Comparison of ENCODE assay signal across 1 cellular context in the genomic region with DNA sequence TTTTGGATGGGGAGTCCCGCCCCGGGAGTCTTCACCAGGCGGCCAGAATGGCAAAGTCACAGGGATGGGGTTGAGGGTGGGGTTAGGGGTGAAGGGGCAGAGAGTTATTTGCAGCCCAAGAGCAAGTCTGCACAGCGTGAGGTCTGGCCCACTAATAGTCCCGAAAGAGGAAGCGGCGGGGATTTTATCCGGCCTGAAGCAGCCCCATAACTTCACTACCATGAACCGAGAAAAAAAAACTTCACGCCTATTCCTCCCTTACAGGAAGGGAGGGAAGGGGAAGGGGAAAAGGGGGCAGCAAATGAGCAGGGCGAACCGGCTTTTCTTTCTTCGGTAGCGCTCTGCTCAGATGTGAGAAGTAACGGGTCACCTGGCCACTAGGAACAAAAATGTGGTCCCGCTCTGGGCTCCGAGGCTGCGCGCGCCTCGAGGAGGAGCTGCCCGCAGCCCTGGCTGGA.
TF ChIP-seq lines count a peak whose summit lies in the region.

No MANE protein-coding gene starts in this region.

TF ChIP-seq in GM23338, 12 proteins besides CTCF, POLR2A, EP300 and RAD21 (continued from another document):
- TF ChIP-seq, protein P1, sequence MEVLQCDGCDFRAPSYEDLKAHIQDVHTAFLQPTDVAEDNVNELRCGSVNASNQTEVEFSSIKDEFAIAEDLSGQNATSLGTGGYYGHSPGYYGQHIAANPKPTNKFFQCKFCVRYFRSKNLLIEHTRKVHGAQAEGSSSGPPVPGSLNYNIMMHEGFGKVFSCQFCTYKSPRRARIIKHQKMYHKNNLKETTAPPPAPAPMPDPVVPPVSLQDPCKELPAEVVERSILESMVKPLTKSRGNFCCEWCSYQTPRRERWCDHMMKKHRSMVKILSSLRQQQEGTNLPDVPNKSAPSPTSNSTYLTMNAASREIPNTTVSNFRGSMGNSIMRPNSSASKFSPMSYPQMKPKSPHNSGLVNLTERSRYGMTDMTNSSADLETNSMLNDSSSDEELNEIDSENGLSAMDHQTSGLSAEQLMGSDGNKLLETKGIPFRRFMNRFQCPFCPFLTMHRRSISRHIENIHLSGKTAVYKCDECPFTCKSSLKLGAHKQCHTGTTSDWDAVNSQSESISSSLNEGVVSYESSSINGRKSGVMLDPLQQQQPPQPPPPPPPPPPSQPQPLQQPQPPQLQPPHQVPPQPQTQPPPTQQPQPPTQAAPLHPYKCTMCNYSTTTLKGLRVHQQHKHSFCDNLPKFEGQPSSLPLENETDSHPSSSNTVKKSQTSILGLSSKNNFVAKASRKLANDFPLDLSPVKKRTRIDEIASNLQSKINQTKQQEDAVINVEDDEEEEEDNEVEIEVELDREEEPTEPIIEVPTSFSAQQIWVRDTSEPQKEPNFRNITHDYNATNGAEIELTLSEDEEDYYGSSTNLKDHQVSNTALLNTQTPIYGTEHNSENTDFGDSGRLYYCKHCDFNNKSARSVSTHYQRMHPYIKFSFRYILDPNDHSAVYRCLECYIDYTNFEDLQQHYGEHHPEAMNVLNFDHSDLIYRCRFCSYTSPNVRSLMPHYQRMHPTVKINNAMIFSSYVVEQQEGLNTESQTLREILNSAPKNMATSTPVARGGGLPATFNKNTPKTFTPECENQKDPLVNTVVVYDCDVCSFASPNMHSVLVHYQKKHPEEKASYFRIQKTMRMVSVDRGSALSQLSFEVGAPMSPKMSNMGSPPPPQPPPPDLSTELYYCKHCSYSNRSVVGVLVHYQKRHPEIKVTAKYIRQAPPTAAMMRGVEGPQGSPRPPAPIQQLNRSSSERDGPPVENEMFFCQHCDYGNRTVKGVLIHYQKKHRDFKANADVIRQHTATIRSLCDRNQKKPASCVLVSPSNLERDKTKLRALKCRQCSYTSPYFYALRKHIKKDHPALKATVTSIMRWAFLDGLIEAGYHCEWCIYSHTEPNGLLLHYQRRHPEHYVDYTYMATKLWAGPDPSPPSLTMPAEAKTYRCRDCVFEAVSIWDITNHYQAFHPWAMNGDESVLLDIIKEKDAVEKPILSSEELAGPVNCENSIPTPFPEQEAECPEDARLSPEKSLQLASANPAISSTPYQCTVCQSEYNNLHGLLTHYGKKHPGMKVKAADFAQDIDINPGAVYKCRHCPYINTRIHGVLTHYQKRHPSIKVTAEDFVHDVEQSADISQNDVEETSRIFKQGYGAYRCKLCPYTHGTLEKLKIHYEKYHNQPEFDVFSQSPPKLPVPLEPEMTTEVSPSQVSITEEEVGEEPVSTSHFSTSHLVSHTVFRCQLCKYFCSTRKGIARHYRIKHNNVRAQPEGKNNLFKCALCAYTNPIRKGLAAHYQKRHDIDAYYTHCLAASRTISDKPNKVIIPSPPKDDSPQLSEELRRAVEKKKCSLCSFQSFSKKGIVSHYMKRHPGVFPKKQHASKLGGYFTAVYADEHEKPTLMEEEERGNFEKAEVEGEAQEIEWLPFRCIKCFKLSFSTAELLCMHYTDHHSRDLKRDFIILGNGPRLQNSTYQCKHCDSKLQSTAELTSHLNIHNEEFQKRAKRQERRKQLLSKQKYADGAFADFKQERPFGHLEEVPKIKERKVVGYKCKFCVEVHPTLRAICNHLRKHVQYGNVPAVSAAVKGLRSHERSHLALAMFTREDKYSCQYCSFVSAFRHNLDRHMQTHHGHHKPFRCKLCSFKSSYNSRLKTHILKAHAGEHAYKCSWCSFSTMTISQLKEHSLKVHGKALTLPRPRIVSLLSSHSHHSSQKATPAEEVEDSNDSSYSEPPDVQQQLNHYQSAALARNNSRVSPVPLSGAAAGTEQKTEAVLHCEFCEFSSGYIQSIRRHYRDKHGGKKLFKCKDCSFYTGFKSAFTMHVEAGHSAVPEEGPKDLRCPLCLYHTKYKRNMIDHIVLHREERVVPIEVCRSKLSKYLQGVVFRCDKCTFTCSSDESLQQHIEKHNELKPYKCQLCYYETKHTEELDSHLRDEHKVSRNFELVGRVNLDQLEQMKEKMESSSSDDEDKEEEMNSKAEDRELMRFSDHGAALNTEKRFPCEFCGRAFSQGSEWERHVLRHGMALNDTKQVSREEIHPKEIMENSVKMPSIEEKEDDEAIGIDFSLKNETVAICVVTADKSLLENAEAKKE (CRISPR knock-in tag; IDR thresholded peaks at IDR 0.05): no peak
- TF ChIP-seq NANOG (IDR thresholded peaks at IDR 0.05; ENCODE audit: borderline replicate concordance) (no peak), EZH2phosphoT487 (IDR thresholded peaks at IDR 0.05; ENCODE audit: unreplicated experiment) (no peak), STAT1 (IDR thresholded peaks at IDR 0.05; ENCODE audit: unreplicated experiment) (no peak), EZH2 (IDR thresholded peaks at IDR 0.05; ENCODE audit: low read depth, unreplicated experiment) (no peak)
- TF ChIP-seq, protein P2, sequence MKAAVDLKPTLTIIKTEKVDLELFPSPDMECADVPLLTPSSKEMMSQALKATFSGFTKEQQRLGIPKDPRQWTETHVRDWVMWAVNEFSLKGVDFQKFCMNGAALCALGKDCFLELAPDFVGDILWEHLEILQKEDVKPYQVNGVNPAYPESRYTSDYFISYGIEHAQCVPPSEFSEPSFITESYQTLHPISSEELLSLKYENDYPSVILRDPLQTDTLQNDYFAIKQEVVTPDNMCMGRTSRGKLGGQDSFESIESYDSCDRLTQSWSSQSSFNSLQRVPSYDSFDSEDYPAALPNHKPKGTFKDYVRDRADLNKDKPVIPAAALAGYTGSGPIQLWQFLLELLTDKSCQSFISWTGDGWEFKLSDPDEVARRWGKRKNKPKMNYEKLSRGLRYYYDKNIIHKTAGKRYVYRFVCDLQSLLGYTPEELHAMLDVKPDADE (IDR thresholded peaks at IDR 0.05): no peak
TF ChIP-seq in GM23338: peak in this region for 0.
